7 cellular contexts compared by ENCODE assay signal in genomic region chr11:128582496-128583366, GRCh38. TPM values are rescaled to one million over a fixed set of nuclear protein-coding genes. Genes with fewer than 3 reads are reported as not detected.
DNase-seq lines count a peak whose midpoint lies in the region; ATAC-seq, FAIRE-seq and TF ChIP-seq lines count a peak whose summit lies in the region.

No MANE protein-coding gene starts in this region.

- H3K4me3 Mint-ChIP-seq in activated T-helper 17 cell treated with anti-CD3 and anti-CD28 coated beads, Interleukin-2, amount 50 U/mL, for 72 hours = no peak overlapping the region

- TF ChIP-seq POLR2A in H54 (IDR thresholded peaks at IDR 0.05; ENCODE audit: low read depth, low read length) = no peak

- ATAC-seq in PC-3 = peak; percentile 100
- no peak for ATAC-seq in activated T-helper 17 cell treated with anti-CD3 and anti-CD28 coated beads, Interleukin-2, amount 50 U/mL, for 72 hours (replicated peaks)

- no peaks in the 10 kb centered on the region for H3K79me2 ChIP-seq in PC-3 (ENCODE audit: low read length)

- no TSS peak for BruUV-seq in PC-3 (replicated peaks; lab: Mats Ljungman, UMichigan)

- no peaks in the 10 kb centered on the region for H3K36me3 ChIP-seq in PC-3 (ENCODE audit: low read depth, low read length)

- H3K4me1 Mint-ChIP-seq in activated T-helper 17 cell treated with anti-CD3 and anti-CD28 coated beads, Interleukin-2, amount 50 U/mL, for 72 hours = peaks cover 29% of the 10 kb centered on the region

- no peaks in the 10 kb centered on the region for H3K9me2 ChIP-seq in PC-3 (replicated peaks; ENCODE audit: low read length)

- H4K20me1 ChIP-seq in PC-3 (ENCODE audit: low read length) = no peaks in the 10 kb centered on the region

- peak overlapping the region; percentile 43 for H2AFZ ChIP-seq in PC-3 (ENCODE audit: low read length)

- POLR2A ChIA-PET in PC-3 (lab: Charles Lee; ENCODE audit: unreplicated experiment) = interaction anchor here (0.6 kb wide), 1 partner anchor 13 kb away, joined by 4 read pairs; no protein-coding TSS in a partner anchor

- H3K27ac ChIP-seq in PC-3 (ENCODE audit: low read length) = peak overlapping the region; percentile 36

- H3K27me3 ChIP-seq in PC-3 (ENCODE audit: low read length) = no peaks in the 10 kb centered on the region

- H3K9me3 Mint-ChIP-seq in activated T-helper 17 cell treated with anti-CD3 and anti-CD28 coated beads, Interleukin-2, amount 50 U/mL, for 72 hours = no peaks in the 10 kb centered on the region

- DNase-seq in H54 (ENCODE audit: insufficient read length, low spot score) (peak; percentile 47), PC-3 (peak; percentile 97), fibroblast of pulmonary artery (ENCODE audit: low read depth) (peak; percentile 93), renal cortical epithelial cell (ENCODE audit: low read depth) (peak; percentile 98), NCI-H1417 (lab: John Stamatoyannopoulos, UW) (no peak), Kasumi-1 (lab: John Stamatoyannopoulos, UW) (no peak)

- no peaks in the 10 kb centered on the region for H3F3A ChIP-seq in PC-3 (ENCODE audit: low read length, unreplicated experiment)

- H3K4me1 ChIP-seq in PC-3 (ENCODE audit: insufficient read depth, low read length) = peaks cover 25% of the 10 kb centered on the region

- no peaks in the 10 kb centered on the region for H3K9me3 ChIP-seq in PC-3 (ENCODE audit: low read length)

- no peak overlapping the region for H3K27ac Mint-ChIP-seq in activated T-helper 17 cell treated with anti-CD3 and anti-CD28 coated beads, Interleukin-2, amount 50 U/mL, for 72 hours

- intact Hi-C loops in PC-3 (cut with micrococcal nuclease) = loop anchor here (5.0 kb wide), 1 partner anchor 60 kb away; no protein-coding TSS in a partner anchor

- peak; percentile 92 for FAIRE-seq in H54 (lab: Jason Lieb, UNC)

- H3K4me2 ChIP-seq in PC-3 (ENCODE audit: low read length) = peak overlapping the region; percentile 71

- no peaks in the 10 kb centered on the region for H3K36me3 Mint-ChIP-seq in activated T-helper 17 cell treated with anti-CD3 and anti-CD28 coated beads, Interleukin-2, amount 50 U/mL, for 72 hours (ENCODE audit: low read depth)

- CTCF ChIA-PET in PC-3 (lab: Charles Lee) = interaction anchor here (0.6 kb wide), 1 partner anchor 98 kb away, joined by 3 read pairs; no protein-coding TSS in a partner anchor

- H3K9ac ChIP-seq in PC-3 (ENCODE audit: low read length) = no peak overlapping the region

- TF ChIP-seq CTCF in PC-3 (conservative IDR thresholded peaks at IDR 0.05; ENCODE audit: low read depth, low read length) (no peak), fibroblast of pulmonary artery (IDR thresholded peaks at IDR 0.05; ENCODE audit: low read length, missing control alignments) (no peak)

- peak overlapping the region; percentile 24 for H3K4me3 ChIP-seq in PC-3 (ENCODE audit: low read length)
- no peak overlapping the region for H3K4me3 ChIP-seq in fibroblast of pulmonary artery (replicated peaks; ENCODE audit: low read depth, low read length)

- no peaks in the 10 kb centered on the region for H3K27me3 Mint-ChIP-seq in activated T-helper 17 cell treated with anti-CD3 and anti-CD28 coated beads, Interleukin-2, amount 50 U/mL, for 72 hours

RNA-seq across cellular contexts. Expression of gene ETS1, which starts 4.6 kb away (rescaled TPM):
- total RNA-seq in PC-3 (2014; rRNA removed) = 52.0 and 59.5 TPM in 2 replicates
- 52.7 and 121 TPM in 2 replicates for total RNA-seq in renal cortical epithelial cell
- 100 to 1,000 TPM; 309 to 471 TPM for total RNA-seq in activated T-helper 17 cell treated with anti-CD3 and anti-CD28 coated beads, Interleukin-2, amount 50 U/mL, for 72 hours

Comparison
In these comparisons a context has a peak if more than half of its experiments do, and no peak if none do; other contexts are left out.
1. DNase-seq: peak in H54 (single experiment), PC-3 (single experiment), fibroblast of pulmonary artery (single experiment) and renal cortical epithelial cell (single experiment); none in NCI-H1417 (0 of 3) and Kasumi-1 (0 of 2).